ENCODE assay signal across 30 cellular contexts in genomic region chr6:81387163-81387562, GRCh38.
"Had no signal": no experiment of that assay in that cellular context is flagged by ENCODE, and none has a peak within 500 bp of the region (broad histone marks: within the 10 kb centered on the region; RNA-seq: fewer than 3 reads in every experiment).

No MANE protein-coding gene starts in this region.

- H3K27me3 ChIP-seq: ascending aorta, cardiac muscle cell had no signal

- ATAC-seq: activated CD8-positive, alpha-beta T cell treated with anti-CD3 and anti-CD28 coated beads for 36 hours; activated naive CD4-positive, alpha-beta T cell treated with anti-CD3 and anti-CD28 coated beads, Interleukin-2, amount 50 U/mL, for 72 hours; activated T-cell treated with anti-CD3 and anti-CD28 coated beads, Interleukin-2, amount 50 U/mL, for 4 hours; activated T-cell treated with anti-CD3 and anti-CD28 coated beads, Interleukin-2, amount 50 U/mL, for 72 hours; activated T-helper 17 cell treated with anti-CD3 and anti-CD28 coated beads, Interleukin-2, amount 50 U/mL, for 72 hours had no signal

- H3K4me3 ChIP-seq: ascending aorta, cardiac muscle cell had no signal

- DNase-seq: activated B cell treated with CpG ODN at 0.5 μM for 24 hours; activated CD4-positive, alpha-beta memory T cell treated with anti-CD3 and anti-CD28 coated beads for 36 hours; activated CD4-positive, alpha-beta T cell treated with anti-CD3 and anti-CD28 coated beads for 4 hours; activated CD4-positive, alpha-beta T cell treated with anti-CD3 and anti-CD28 coated beads, Interleukin-2, amount 10 ng/mL, durations not matched to agents 24 days and 14 days; activated CD4-positive, alpha-beta T cell treated with anti-CD3 and anti-CD28 coated beads, Interleukin-2, amount 50 U/mL, for 1 hour; activated CD4-positive, alpha-beta T cell treated with anti-CD3 and anti-CD28 coated beads, Interleukin-2, amount 50 U/mL, for 4 hours; activated CD4-positive, CD25-positive, alpha-beta regulatory T cell treated with anti-CD3 and anti-CD28 coated beads, Interleukin-2, amount 50 U/mL, for 72 hours; activated CD8-positive, alpha-beta memory T cell treated with anti-CD3 and anti-CD28 coated beads, Interleukin-2, amount 50 U/mL, for 4 hours; activated CD8-positive, alpha-beta T cell treated with anti-CD3 and anti-CD28 coated beads for 36 hours; activated effector memory CD4-positive, alpha-beta T cell treated with anti-CD3 and anti-CD28 coated beads, Interleukin-2, amount 50 U/mL, for 16 hours; activated gamma-delta T cell treated with Interleukin-2 at 50 U/mL for 16 hours; activated naive CD4-positive, alpha-beta T cell; activated naive CD4-positive, alpha-beta T cell treated with anti-CD3 and anti-CD28 coated beads for 36 hours; activated naive CD4-positive, alpha-beta T cell treated with anti-CD3 and anti-CD28 coated beads, Interleukin-2, amount 50 U/mL, for 16 hours; activated naive CD8-positive, alpha-beta T cell treated with anti-CD3 and anti-CD28 coated beads for 36 hours; activated T-cell treated with anti-CD3 and anti-CD28 coated beads for 4 hours; activated T-cell treated with anti-CD3 and anti-CD28 coated beads, Interleukin-2, amount 50 U/mL, for 1 hour; activated T-cell treated with anti-CD3 and anti-CD28 coated beads, Interleukin-2, amount 50 U/mL, for 4 hours; activated T-cell treated with anti-CD3 and anti-CD28 coated beads, Interleukin-2, amount 50 U/mL, for 72 hours; amygdala; anterior cingulate cortex; caudate nucleus; cerebellar nuclear complex; T-helper 2 cell; T-helper 9 cell had no signal

- H3K27ac ChIP-seq: ascending aorta, cardiac muscle cell, VCaP had no signal

- H3K36me3 ChIP-seq: ascending aorta, cardiac muscle cell had no signal

- H3K4me1 ChIP-seq: ascending aorta had no signal
